Comparison of ENCODE assay signal across 9 cellular contexts in the genomic region with DNA sequence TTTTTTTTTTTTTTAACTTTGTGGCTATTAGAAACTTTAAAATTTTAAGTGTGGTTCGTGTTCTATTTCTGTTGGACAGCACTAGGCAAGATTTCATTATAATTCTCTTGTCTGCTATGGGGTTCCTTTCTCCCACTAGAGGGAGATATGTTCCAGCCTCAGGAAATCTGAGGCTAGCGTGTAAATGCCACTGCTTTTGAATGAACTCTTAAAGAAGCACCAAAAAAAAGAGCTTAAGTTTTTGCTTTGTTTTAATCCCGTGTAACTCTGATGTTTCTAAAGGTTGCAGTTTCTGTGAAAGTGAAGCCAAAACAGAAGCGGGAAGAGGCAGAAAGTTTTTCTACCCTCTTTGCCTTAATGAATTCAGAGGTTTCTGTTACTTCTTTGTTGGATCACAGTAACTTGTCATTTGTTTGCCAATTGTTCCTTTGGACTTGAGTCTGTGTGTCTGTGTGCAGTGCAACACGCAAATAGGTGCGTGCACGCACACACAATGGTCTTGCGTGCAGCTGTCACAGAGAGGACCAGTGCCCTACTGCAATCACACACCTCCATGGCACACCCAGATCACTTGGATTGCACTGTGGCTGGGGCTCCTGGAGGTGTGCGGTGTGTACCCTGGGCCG. TPM values are rescaled to one million over a fixed set of nuclear protein-coding genes. Genes with fewer than 3 reads are reported as not detected.
DNase-seq lines count a peak whose midpoint lies in the region; ATAC-seq and TF ChIP-seq lines count a peak whose summit lies in the region.
"Had no signal": no experiment of that assay in that cellular context is flagged by ENCODE, and none has a peak within 500 bp of the region (broad histone marks: within the 10 kb centered on the region; RNA-seq: fewer than 3 reads in every experiment).

No MANE protein-coding gene starts in this region.

- H3K9me3 ChIP-seq in RWPE2 (ENCODE audit: severe bottlenecking), result no peaks in the 10 kb centered on the region

- no peaks in the 10 kb centered on the region for H3K27me3 ChIP-seq in RWPE2 (ENCODE audit: insufficient read depth, poor library complexity, severe bottlenecking)

- no peaks in the 10 kb centered on the region for H3K4me1 ChIP-seq in RWPE2 (ENCODE audit: insufficient read depth, poor library complexity, severe bottlenecking)

- DNase-seq in activated T-cell treated with anti-CD3 and anti-CD28 coated beads, Interleukin-2, amount 50 U/mL, for 72 hours, result no peak
- DNase-seq in activated T-cell treated with anti-CD3 and anti-CD28 coated beads, Interleukin-2, amount 50 U/mL, for 48 hours, result no peak
- DNase-seq in RWPE2 (ENCODE audit: low spot score), result no peak
- peak; percentile 81 for DNase-seq in fibroblast of peridontal ligament (ENCODE audit: extremely low read depth)
- no peak for DNase-seq in progenitor cell of endocrine pancreas (ENCODE audit: low spot score, unreplicated experiment)
- DNase-seq in CD1c-positive myeloid dendritic cell (ENCODE audit: extremely low spot score), result no peak
- DNase-seq: activated naive CD8-positive, alpha-beta T cell treated with anti-CD3 and anti-CD28 coated beads, Interleukin-2, amount 10 ng/mL, durations not matched to agents 7 days and 5 days had no signal

- H3K9me3 Mint-ChIP-seq in activated T-cell treated with anti-CD3 and anti-CD28 coated beads, Interleukin-2, amount 50 U/mL, for 72 hours, result no peaks in the 10 kb centered on the region
- H3K9me3 Mint-ChIP-seq in progenitor cell of endocrine pancreas (ENCODE audit: low read depth), result no peaks in the 10 kb centered on the region

- peaks cover 10% of the 10 kb centered on the region for H3K4me1 Mint-ChIP-seq in activated T-cell treated with anti-CD3 and anti-CD28 coated beads, Interleukin-2, amount 50 U/mL, for 72 hours (ENCODE audit: low read depth)
- H3K4me1 Mint-ChIP-seq in progenitor cell of endocrine pancreas (ENCODE audit: low read depth), result peaks cover 7% of the 10 kb centered on the region
- H3K4me1 Mint-ChIP-seq: activated naive CD8-positive, alpha-beta T cell treated with anti-CD3 and anti-CD28 coated beads, Interleukin-2, amount 10 ng/mL, durations not matched to agents 7 days and 5 days had no signal

- H3K36me3 ChIP-seq in RWPE2 (ENCODE audit: low read depth), result no peaks in the 10 kb centered on the region

- no peaks in the 10 kb centered on the region for H3K36me3 Mint-ChIP-seq in activated T-cell treated with anti-CD3 and anti-CD28 coated beads, Interleukin-2, amount 50 U/mL, for 72 hours (ENCODE audit: insufficient read depth in 2 of 2)
- H3K36me3 Mint-ChIP-seq in progenitor cell of endocrine pancreas (ENCODE audit: insufficient read depth), result no peaks in the 10 kb centered on the region
- H3K36me3 Mint-ChIP-seq: activated naive CD8-positive, alpha-beta T cell treated with anti-CD3 and anti-CD28 coated beads, Interleukin-2, amount 10 ng/mL, durations not matched to agents 7 days and 5 days had no signal

- TF ChIP-seq CTCF in RWPE2 (IDR thresholded peaks at IDR 0.05; ENCODE audit: poor library complexity, severe bottlenecking) (peak; percentile 68), progenitor cell of endocrine pancreas (IDR thresholded peaks at IDR 0.05; ENCODE audit: unreplicated experiment) (peak; percentile 71)

- ATAC-seq in activated T-cell treated with anti-CD3 and anti-CD28 coated beads, Interleukin-2, amount 50 U/mL, for 72 hours (replicated peaks in 1 of 2), result peak; percentile 58 to 61
- ATAC-seq in HG03108 (IDR thresholded peaks at IDR 0.05; ENCODE audit: unreplicated experiment), result peak; percentile 61
- peak; percentile 62; the same call in 2 of the 3 replicates for ATAC-seq in RWPE2 (ENCODE audit: low read depth)
- ATAC-seq in HG02981 (IDR thresholded peaks at IDR 0.05; ENCODE audit: unreplicated experiment), result no peak

- no peak overlapping the region for H3K4me3 Mint-ChIP-seq in activated T-cell treated with anti-CD3 and anti-CD28 coated beads, Interleukin-2, amount 50 U/mL, for 72 hours
- no peak overlapping the region for H3K4me3 Mint-ChIP-seq in progenitor cell of endocrine pancreas (ENCODE audit: low read depth)
- H3K4me3 Mint-ChIP-seq: activated naive CD8-positive, alpha-beta T cell treated with anti-CD3 and anti-CD28 coated beads, Interleukin-2, amount 10 ng/mL, durations not matched to agents 7 days and 5 days had no signal

- H3K27ac ChIP-seq in RWPE2 (ENCODE audit: poor library complexity, severe bottlenecking), result no peak overlapping the region

- no peak overlapping the region for H3K4me3 ChIP-seq in RWPE2 (ENCODE audit: severe bottlenecking)

- no peaks in the 10 kb centered on the region for H3K27me3 Mint-ChIP-seq in activated T-cell treated with anti-CD3 and anti-CD28 coated beads, Interleukin-2, amount 50 U/mL, for 72 hours (ENCODE audit: low read depth)
- H3K27me3 Mint-ChIP-seq in progenitor cell of endocrine pancreas, result no peaks in the 10 kb centered on the region

- no peak overlapping the region for H3K27ac Mint-ChIP-seq in activated T-cell treated with anti-CD3 and anti-CD28 coated beads, Interleukin-2, amount 50 U/mL, for 72 hours
- H3K27ac Mint-ChIP-seq in progenitor cell of endocrine pancreas, result no peak overlapping the region
- H3K27ac Mint-ChIP-seq: activated naive CD8-positive, alpha-beta T cell treated with anti-CD3 and anti-CD28 coated beads, Interleukin-2, amount 10 ng/mL, durations not matched to agents 7 days and 5 days had no signal

RNA-seq across cellular contexts. Expression of gene HHAT, which starts 32.3 kb away (rescaled TPM):
- 1 to 10 TPM; 1.2 to 1.5 TPM for total RNA-seq in activated T-cell treated with anti-CD3 and anti-CD28 coated beads, Interleukin-2, amount 50 U/mL, for 72 hours
- total RNA-seq in progenitor cell of endocrine pancreas, result 13.7 and 14.7 TPM in 2 replicates
